21 cellular contexts compared by ENCODE assay signal in the genomic region with DNA sequence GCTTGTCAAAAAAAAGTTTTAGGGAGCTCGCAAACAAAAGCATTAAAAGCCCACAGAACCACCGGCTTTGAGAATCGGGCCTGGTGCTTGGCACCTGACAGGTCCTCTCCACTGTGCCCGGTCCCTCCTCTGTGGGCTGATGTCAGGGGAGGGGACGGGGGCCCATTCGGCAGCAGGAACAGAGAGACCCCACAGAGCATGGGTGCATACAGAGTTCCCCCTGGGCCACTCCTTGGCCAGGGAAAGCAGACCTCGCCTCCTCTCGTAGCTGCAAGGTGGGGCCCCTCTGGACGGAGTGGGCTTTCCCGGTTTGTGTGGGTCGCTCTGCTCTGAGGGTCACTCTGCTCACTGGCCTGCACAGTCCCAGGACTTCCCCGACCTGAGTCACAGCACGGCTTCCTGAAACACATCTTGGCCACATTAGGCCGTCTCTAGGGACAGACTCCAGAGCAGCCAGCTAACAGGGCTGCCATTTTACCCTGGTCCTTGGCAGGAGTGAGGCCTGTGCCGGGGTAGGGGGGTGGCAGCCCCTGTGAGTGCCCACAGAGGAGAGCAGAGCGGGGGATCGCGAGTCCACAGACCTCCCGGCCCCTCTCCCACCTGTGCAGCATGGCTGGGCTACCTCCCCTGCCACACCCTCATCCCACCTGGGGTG. TPM values are rescaled to one million over a fixed set of nuclear protein-coding genes. Genes with fewer than 3 reads are reported as not detected.
DNase-seq lines count a peak whose midpoint lies in the region; ATAC-seq, FAIRE-seq and TF ChIP-seq lines count a peak whose summit lies in the region.
"Had no signal": no experiment of that assay in that cellular context is flagged by ENCODE, and none has a peak within 500 bp of the region (broad histone marks: within the 10 kb centered on the region; RNA-seq: fewer than 3 reads in every experiment).

No MANE protein-coding gene starts in this region.

- BruUV-seq in GM12878 (replicated peaks; lab: Mats Ljungman, UMichigan): no TSS peak

- H3K4me3 Mint-ChIP-seq in stimulated activated naive B cell treated with anti-CD40 and anti-IgM and Interleukin-4, amounts not matched to agents 10 μg/mL and 1 μg/mL and 100 μg/mL, for 72 hours: peak overlapping the region in 1 of 2 donors; percentile 10
- H3K4me3 Mint-ChIP-seq: CD4-positive, alpha-beta T cell; GM23338 had no signal

- CTCF ChIA-PET in GM10248 (lab: Yijun Ruan, JAX): interaction anchor here (1.4 kb wide), 1 partner anchor 23 kb away, joined by 3 read pairs; no protein-coding TSS in a partner anchor
- CTCF ChIA-PET in GM12878 (lab: Yijun Ruan, JAX): interaction anchor here (1.3 to 1.8 kb wide), 2 partner anchors 18 to 155 kb away, joined by 3 read pairs; no protein-coding TSS in a partner anchor

- SMC1A ChIA-PET in GM12878 (lab: Charles Lee; ENCODE audit: uncharacterized antibody, unreplicated experiment): interaction anchor here (1.0 to 2.2 kb wide), 4 partner anchors 13 to 21 kb away, joined by 3 to 10 read pairs (median 4); no protein-coding TSS in a partner anchor

- no peak for TF ChIP-seq RAD21 in GM12878 (IDR thresholded peaks at IDR 0.05; ENCODE audit: insufficient read depth, low read depth, low read length)

- H3K27me3 ChIP-seq in GM12878 (replicated peaks in 1 of 2; ENCODE audit: control insufficient read depth in 2 of 2, insufficient read depth in 2 of 2, low read length in 1 of 2): no peaks in the 10 kb centered on the region; a peak in 1 of 4 replicates

- ATAC-seq in GM12878 (peak; percentile 44), HG03520 (IDR thresholded peaks at IDR 0.05; ENCODE audit: unreplicated experiment) (no peak)
- no peak for ATAC-seq in stimulated activated naive B cell treated with anti-CD40 and anti-IgM and Interleukin-4, amounts not matched to agents 10 μg/mL and 1 μg/mL and 100 μg/mL, for 72 hours (replicated peaks)
- ATAC-seq: GM23338, Panc1 had no signal

- intact Hi-C loops in GM12878 (cut with micrococcal nuclease; ENCODE audit: unreplicated experiment): no loop called here

- no peak overlapping the region for H3K4me3 ChIP-seq in GM12878
- H3K4me3 ChIP-seq: GM23338 had no signal

- FAIRE-seq in GM12878 (lab: Jason Lieb, UNC): no peak
- FAIRE-seq: HTR-8/SVneo had no signal

- H3K27ac ChIP-seq in GM12878 (ENCODE audit: control insufficient read depth, insufficient read depth): peak overlapping the region; percentile 48

- H3K9me3 ChIP-seq in GM12878 (replicated peaks; ENCODE audit: control insufficient read depth, insufficient read depth, low read length): no peaks in the 10 kb centered on the region

- peak overlapping the region; percentile 82 for H3K27ac Mint-ChIP-seq in stimulated activated naive B cell treated with anti-CD40 and anti-IgM and Interleukin-4, amounts not matched to agents 10 μg/mL and 1 μg/mL and 100 μg/mL, for 72 hours
- H3K27ac Mint-ChIP-seq: CD4-positive, alpha-beta T cell; GM23338 had no signal

- H3K9me3 Mint-ChIP-seq in stimulated activated naive B cell treated with anti-CD40 and anti-IgM and Interleukin-4, amounts not matched to agents 10 μg/mL and 1 μg/mL and 100 μg/mL, for 72 hours: no peaks in the 10 kb centered on the region
- H3K9me3 Mint-ChIP-seq: CD4-positive, alpha-beta T cell; GM23338 had no signal

- WGBS in GM12878 (ENCODE audit: insufficient coverage, insufficient replicate concordance, low lambda C conversion rate, missing lambda C conversion rate): 15% methylated on average over 18 of the region's 19 CpGs

- peaks cover 55% of the 10 kb centered on the region for H3K4me1 ChIP-seq in GM12878 (ENCODE audit: control insufficient read depth, insufficient read depth, low read length)

- TF ChIP-seq POLR2A in GM12878 (IDR thresholded peaks at IDR 0.05; ENCODE audit: low read depth, low read length): no peak

- peak overlapping the region; percentile 69 for H3K4me2 ChIP-seq in GM12878 (ENCODE audit: control insufficient read depth, insufficient read depth)
- H3K4me2 ChIP-seq: GM23338 had no signal

- H3K4me1 Mint-ChIP-seq in stimulated activated naive B cell treated with anti-CD40 and anti-IgM and Interleukin-4, amounts not matched to agents 10 μg/mL and 1 μg/mL and 100 μg/mL, for 72 hours: peaks cover 51 to 71% of the 10 kb centered on the region in 2 donors
- H3K4me1 Mint-ChIP-seq: GM23338 had no signal

- POLR2A ChIA-PET in GM10248 (lab: Yijun Ruan, JAX) (no interaction called here), GM12878 (lab: Charles Lee) (interaction anchor here (0.6 to 5.2 kb wide), 2 partner anchors 10 to 12 kb away, joined by 3 to 30 read pairs; a partner anchor contains a TSS)

- DNase-seq in GM10248 (ENCODE audit: extremely low spot score) (peak; percentile 51), GM20000 (ENCODE audit: low spot score) (peak; percentile 68), GM12878 (ENCODE audit: low read depth, low spot score) (no peak), Ammon's horn (ENCODE audit: low spot score) (no peak), midbrain (lab: John Stamatoyannopoulos, UW) (no peak)
- no peak for DNase-seq in stimulated activated naive B cell treated with anti-CD40 and anti-IgM and Interleukin-4, amounts not matched to agents 10 μg/mL and 1 μg/mL and 100 μg/mL, for 72 hours
- DNase-seq: CD4-positive, alpha-beta T cell; EL; HCEC 1CT; IMR-90; MM.1S; NCI-H1092; NCI-H146; NCI-H2029 treated with DMSO at 0.1 percent for 48 hours; NCI-H526 had no signal

- H3K36me3 ChIP-seq in GM12878 (ENCODE audit: control insufficient read depth in 2 of 2, insufficient read depth in 2 of 2, low read length in 1 of 2): peaks cover 0 to 10% of the 10 kb centered on the region in 2 experiments; a peak in 2 of 4 replicates

- in situ Hi-C loops in GM12878 (cut with MboI): no loop called here

- no peaks in the 10 kb centered on the region for H4K20me1 ChIP-seq in GM12878 (ENCODE audit: control insufficient read depth, insufficient read depth)

- no peak overlapping the region; the same call in 1 of the 2 replicates for H2AFZ ChIP-seq in GM12878 (ENCODE audit: control insufficient read depth, low read depth, low read length)
- H2AFZ ChIP-seq: GM23338 had no signal

- peak overlapping the region; percentile 22; the same call in 1 of the 2 replicates for H3K9ac ChIP-seq in GM12878 (ENCODE audit: control insufficient read depth, insufficient read depth, low read length)

- TF ChIP-seq CTCF in GM10248 (IDR thresholded peaks at IDR 0.05; ENCODE audit: control extremely low read depth, extremely low read depth, low read depth, missing control alignments): no peak
- TF ChIP-seq CTCF in GM20000 (IDR thresholded peaks at IDR 0.05; ENCODE audit: extremely low read depth, missing control alignments): no peak
- no peak for TF ChIP-seq CTCF in GM12878 (IDR thresholded peaks at IDR 0.05 in 2 of 3, conservative IDR thresholded peaks at IDR 0.05 in 1 of 3; ENCODE audit: control insufficient read depth in 2 of 3, extremely low read depth in 1 of 3, insufficient read depth in 1 of 3, low read depth in 3 of 3, low read length in 3 of 3)

- peaks cover 42 to 60% of the 10 kb centered on the region in 2 donors for H3K36me3 Mint-ChIP-seq in stimulated activated naive B cell treated with anti-CD40 and anti-IgM and Interleukin-4, amounts not matched to agents 10 μg/mL and 1 μg/mL and 100 μg/mL, for 72 hours

- H3K27me3 Mint-ChIP-seq in stimulated activated naive B cell treated with anti-CD40 and anti-IgM and Interleukin-4, amounts not matched to agents 10 μg/mL and 1 μg/mL and 100 μg/mL, for 72 hours: no peaks in the 10 kb centered on the region

- peaks cover 53% of the 10 kb centered on the region for H3K79me2 ChIP-seq in GM12878 (ENCODE audit: control insufficient read depth, insufficient read depth, low read length)

- RAD21 ChIA-PET in GM12878 (lab: Charles Lee; ENCODE audit: unreplicated experiment): interaction anchor here (1.4 to 1.5 kb wide), 3 partner anchors 18 to 59 kb away, joined by 3 to 5 read pairs (median 3); no protein-coding TSS in a partner anchor

- no peak for TF ChIP-seq EP300 in GM12878 (IDR thresholded peaks at IDR 0.05; ENCODE audit: borderline replicate concordance in 1 of 2, control insufficient read depth in 1 of 2, low read depth in 2 of 2, low read length in 2 of 2)

TF ChIP-seq in GM12878, 131 proteins besides CTCF, POLR2A, EP300 and RAD21 (continues in another document):
- TF ChIP-seq EZH2 (IDR thresholded peaks at IDR 0.05; ENCODE audit: borderline replicate concordance, control insufficient read depth, low read depth, low read length) (no peak), EED (IDR thresholded peaks at IDR 0.05; ENCODE audit: low read depth) (0 out of 2 replicates have a peak, but pooled peaks have one; percentile 10), MYB (IDR thresholded peaks at IDR 0.05; ENCODE audit: borderline replicate concordance, low read depth, low read length) (no peak), ZNF622 (IDR thresholded peaks at IDR 0.05) (no peak), GATAD2B (conservative IDR thresholded peaks at IDR 0.05; ENCODE audit: low read depth) (peak; percentile 39; the same call in 1 of the 2 replicates), YY1 (IDR thresholded peaks at IDR 0.05; ENCODE audit: low read depth, low read length) (peak; percentile 56; the same call in 1 of the 2 replicates), SPI1 (IDR thresholded peaks at IDR 0.05; ENCODE audit: borderline replicate concordance, insufficient read depth, low read depth, low read length) (0 out of 2 replicates have a peak, but pooled peaks have one; percentile 9), SUPT20H (IDR thresholded peaks at IDR 0.05; ENCODE audit: borderline replicate concordance, control insufficient read depth, low read depth, low read length) (no peak), YBX1 (IDR thresholded peaks at IDR 0.05) (no peak), IRF4 (IDR thresholded peaks at IDR 0.05; ENCODE audit: low read depth, low read length) (0 out of 2 replicates have a peak, but pooled peaks have one; percentile 6), IKZF1 (conservative IDR thresholded peaks at IDR 0.05) (peak; percentile 58)

RNA-seq across cellular contexts. Expression of a gene that starts 11.1 kb away (rescaled TPM):
- 44.9 and 56.6 TPM in 2 replicates for total RNA-seq in GM12878 (2013; cell fraction: nucleolus; rRNA removed)
- total RNA-seq in GM12878 (2014; rRNA removed) (2.3 and 2.8 TPM in 2 replicates), GM12878 (2014; rRNA removed; fragmentation: Illumina TruSeq; extraction: Trizol) (1.3 and 1.5 TPM in 2 replicates), GM12878 (2021) (35.4 and 42.6 TPM in 2 replicates)
- polyA plus RNA-seq in GM12878 (2011; ENCODE audit: low read depth): 4.5 TPM
- polyA plus RNA-seq in GM12878 (2011; rRNA removed) (0.75 and 1.6 TPM in 2 replicates), GM12878 (2014; fragmentation: Illumina TruSeq; extraction: Trizol) (5.6 and 6.6 TPM in 2 replicates), GM12878 (2014; fragmentation: Nextera tagmentation; extraction: Ambion mirVana) (1 to 10 TPM in 1 of 2 experiments, under 1 TPM in 1; 0.69 to 1.5 TPM), GM12878 (2014; rRNA removed) (10.2 and 15.6 TPM in 2 replicates), GM12878 (2016; fragmentation: Nextera tagmentation; extraction: Ambion mirVana) (10 to 100 TPM; 14.2 to 14.9 TPM)
- 1.8 and 2.5 TPM in 2 replicates for polyA plus RNA-seq in GM12878 (2011; cell fraction: cytosol; rRNA removed)
- 18.7 and 22.6 TPM in 2 replicates for polyA plus RNA-seq in GM12878 (2011; cell fraction: nucleus; rRNA removed)
- polyA plus RNA-seq in GM12878 (2012): 12.9 and 17.4 TPM in 2 replicates
- 1.7 and 7.0 TPM in 2 replicates for polyA minus RNA-seq in GM12878 (2011; rRNA and poly(A)+ RNA removed)
- polyA minus RNA-seq in GM12878 (2011; cell fraction: cytosol; rRNA and poly(A)+ RNA removed): 4.5 and 5.3 TPM in 2 replicates
- polyA minus RNA-seq in GM12878 (2011; cell fraction: nucleus; rRNA and poly(A)+ RNA removed): 4.8 and 7.7 TPM in 2 replicates
- total RNA-seq: IMR-90, LHCN-M2, SK-MEL-5 had no signal
- polyA plus RNA-seq: IMR-90 had no signal

Comparison
In these comparisons a context has a peak if more than half of its experiments do, and no peak if none do; other contexts are left out.
1. DNase-seq: peak in GM10248 (single experiment) and GM20000 (single experiment); none in GM12878 (single experiment), stimulated activated naive B cell treated with anti-CD40 and anti-IgM and Interleukin-4, amounts not matched to agents 10 μg/mL and 1 μg/mL and 100 μg/mL, for 72 hours (single experiment), Ammon's horn (single experiment) and midbrain (single experiment).